In the genomic region with DNA sequence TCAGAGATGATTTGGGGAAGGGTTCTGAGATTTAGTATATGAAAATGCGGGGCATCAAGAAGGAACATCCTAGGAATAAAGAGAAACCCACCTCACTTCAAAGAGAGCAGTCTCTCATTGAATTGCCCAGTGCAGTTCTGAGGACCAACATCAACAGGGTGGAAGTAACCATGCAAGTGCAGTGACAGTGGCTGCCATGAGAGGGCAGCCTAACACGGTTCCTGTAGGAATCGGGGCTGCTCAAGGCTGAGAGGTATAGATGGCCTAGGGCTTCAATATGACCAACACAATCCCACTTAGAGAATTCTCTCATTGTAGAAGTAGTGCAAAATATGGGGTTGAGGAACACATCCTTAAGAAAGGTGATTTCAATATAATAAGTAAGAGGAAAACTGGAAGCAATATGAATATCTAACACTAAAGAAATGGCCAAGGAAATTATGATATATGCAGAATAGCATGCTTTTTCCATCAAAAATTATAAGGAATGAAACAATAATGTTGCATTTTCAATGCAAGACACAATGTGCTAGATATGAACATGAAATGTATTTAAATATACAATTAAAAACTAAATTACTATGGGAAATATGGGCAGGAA, we compare ENCODE assay signal across 8 cellular contexts. TPM values are rescaled to one million over a fixed set of nuclear protein-coding genes. Genes with fewer than 3 reads are reported as not detected.
A peak's percentile ranks its signal among the peaks of the same experiment; 100 is the strongest.
DNase-seq lines count a peak whose midpoint lies in the region; ATAC-seq, FAIRE-seq and TF ChIP-seq lines count a peak whose summit lies in the region.

No MANE protein-coding gene starts in this region.

- peak; percentile 67 for DNase-seq in AG08396 (ENCODE audit: low spot score)
- peak; percentile 48 for DNase-seq in NCI-H226
- DNase-seq in activated CD4-positive, alpha-beta T cell treated with anti-CD3 and anti-CD28 coated beads, Interleukin-2, amount 50 U/mL, for 1 hour, result peak; percentile 47
- peak; percentile 43 to 86 for DNase-seq in H1 (ENCODE audit: low read depth in 1 of 2, low spot score in 2 of 2)
- DNase-seq in mesenchymal stem cell, result peak; percentile 50
- DNase-seq in stimulated activated CD8-positive, alpha-beta memory T cell treated with anti-CD3 and anti-CD28 coated beads, Interleukin-7, amount 100 ng/mL, for 24 hours (ENCODE audit: low read depth), result peak; percentile 12

- peak; percentile 85 to 90 for TF ChIP-seq RAD21 in H1 (IDR thresholded peaks at IDR 0.05 in 1 of 2, conservative IDR thresholded peaks at IDR 0.05 in 1 of 2; ENCODE audit: low read depth in 2 of 2, low read length in 2 of 2)

- FAIRE-seq in H1 (lab: Jason Lieb, UNC), result peak; percentile 92

- H3K9ac ChIP-seq in H1 (replicated peaks in 1 of 4; ENCODE audit: extremely low read depth in 1 of 4, low read depth in 3 of 4, low read length in 3 of 4) (no peak overlapping the region), mesenchymal stem cell (ENCODE audit: low read length) (no peak overlapping the region)

- H2BK15ac ChIP-seq in H1 (ENCODE audit: low read length) (no peak overlapping the region), mesenchymal stem cell (ENCODE audit: low read depth, poor library complexity, severe bottlenecking) (no peak overlapping the region)

- H3K4me3 ChIP-seq in H1 (ENCODE audit: extremely low read depth in 1 of 4, insufficient read depth in 2 of 4, low read depth in 3 of 4, low read length in 4 of 4), result no peak overlapping the region
- H3K4me3 ChIP-seq in mesenchymal stem cell (ENCODE audit: insufficient read depth in 1 of 2, low read depth in 1 of 2, low read length in 2 of 2), result no peak overlapping the region

- TF ChIP-seq CTCF in H1 (IDR thresholded peaks at IDR 0.05; ENCODE audit: control extremely low read depth in 1 of 3, insufficient read depth in 1 of 3, low read depth in 1 of 3, low read length in 3 of 3), result peak; percentile 86 to 95 (median 93)

- H3K4me1 ChIP-seq in H1 (replicated peaks in 1 of 4; ENCODE audit: control insufficient read depth in 3 of 4, insufficient read depth in 4 of 4, low read length in 3 of 4) (no peaks in the 10 kb centered on the region), mesenchymal stem cell (ENCODE audit: control insufficient read depth, insufficient read depth, low read depth, low read length) (no peaks in the 10 kb centered on the region)

- no peak for TF ChIP-seq POLR2A in H1 (IDR thresholded peaks at IDR 0.05; ENCODE audit: control extremely low read depth in 1 of 2, low read depth in 2 of 2, low read length in 2 of 2)

- H4K5ac ChIP-seq in H1 (ENCODE audit: insufficient read length, low read depth, low read length), result no peak overlapping the region

- no peaks in the 10 kb centered on the region for H3K9me3 ChIP-seq in H1 (ENCODE audit: insufficient read depth in 2 of 2, low read depth in 1 of 2, low read length in 1 of 2)
- H3K9me3 ChIP-seq in mesenchymal stem cell (ENCODE audit: control insufficient read depth, low read length), result peaks cover 4% of the 10 kb centered on the region

- no peak overlapping the region for H2BK5ac ChIP-seq in H1 (ENCODE audit: low read depth, low read length)
- H2BK5ac ChIP-seq in mesenchymal stem cell (ENCODE audit: low read depth, low read length, poor library complexity, severe bottlenecking), result no peak overlapping the region

- no peak overlapping the region for H4K8ac ChIP-seq in H1 (ENCODE audit: extremely low read depth, insufficient read depth, low read length)
- no peak overlapping the region for H4K8ac ChIP-seq in mesenchymal stem cell (ENCODE audit: low read length)

- H3K56ac ChIP-seq in H1 (replicated peaks; ENCODE audit: insufficient read length, low read depth, low read length), result no peak overlapping the region

- no peak overlapping the region for H3K23ac ChIP-seq in H1 (ENCODE audit: insufficient read length)
- H3K23ac ChIP-seq in mesenchymal stem cell (ENCODE audit: low read length in 2 of 2), result no peak overlapping the region

- no peak overlapping the region for H2AFZ ChIP-seq in H1 (ENCODE audit: low read length)
- no peak overlapping the region for H2AFZ ChIP-seq in mesenchymal stem cell (ENCODE audit: low read depth, low read length)

- H3K18ac ChIP-seq in H1 (ENCODE audit: extremely low read depth, low read length), result no peak overlapping the region
- H3K18ac ChIP-seq in mesenchymal stem cell (ENCODE audit: low read depth in 1 of 2, low read length in 2 of 2), result no peak overlapping the region

- H4K91ac ChIP-seq in H1 (replicated peaks; ENCODE audit: insufficient read length, low read length) (no peak overlapping the region), mesenchymal stem cell (ENCODE audit: low read length) (no peak overlapping the region)

- H2AK5ac ChIP-seq in H1 (ENCODE audit: low read depth, low read length), result no peak overlapping the region
- H2AK5ac ChIP-seq in mesenchymal stem cell (ENCODE audit: low read length, severe bottlenecking), result no peak overlapping the region

- H3K27ac ChIP-seq in H1 (ENCODE audit: low read depth, low read length) (no peak overlapping the region), mesenchymal stem cell (ENCODE audit: low read length, poor library complexity, severe bottlenecking) (no peak overlapping the region)

- H3K4ac ChIP-seq in H1 (replicated peaks; ENCODE audit: insufficient read length, low read depth, low read length), result no peak overlapping the region
- no peak overlapping the region for H3K4ac ChIP-seq in mesenchymal stem cell (ENCODE audit: low read depth in 1 of 2, low read length in 2 of 2)

- WGBS in H1 (ENCODE audit: extremely low coverage in 1 of 2, insufficient coverage in 1 of 2, insufficient read length in 1 of 2, insufficient replicate concordance in 2 of 2, low coverage in 1 of 2, low lambda C conversion rate in 2 of 2, missing lambda C conversion rate in 1 of 2), 2 experiments, result 7% methylated on average over 3 of the region's 3 CpGs; no CpG with 5 or more reads in 1 of the 2 experiments
- WGBS in mesenchymal stem cell, result no CpG with 5 or more reads among the region's 3 CpGs

- H3K14ac ChIP-seq in H1 (ENCODE audit: insufficient read length), result no peak overlapping the region
- no peak overlapping the region for H3K14ac ChIP-seq in mesenchymal stem cell (ENCODE audit: low read length in 2 of 2)

- H3K27me3 ChIP-seq in H1 (replicated peaks in 1 of 4; ENCODE audit: control insufficient read depth in 3 of 4, extremely low read depth in 1 of 4, insufficient read depth in 3 of 4, low read length in 3 of 4), result peaks cover 0 to 2% (median 0%) of the 10 kb centered on the region in 4 experiments; a peak in 2 of 7 replicates
- H3K27me3 ChIP-seq in mesenchymal stem cell (ENCODE audit: control insufficient read depth in 1 of 2, insufficient read depth in 1 of 2, low read length in 2 of 2), result peaks cover 0 to 24% of the 10 kb centered on the region in 2 experiments

- peak; percentile 97 for ATAC-seq in GM18502 (IDR thresholded peaks at IDR 0.05; ENCODE audit: poor library complexity, unreplicated experiment)
- ATAC-seq in HG02943 (IDR thresholded peaks at IDR 0.05; ENCODE audit: low read depth, unreplicated experiment), result peak; percentile 91

- POLR2A ChIA-PET in H1 (lab: Charles Lee; ENCODE audit: partially characterized antibody), result no interaction called here

- CTCF ChIA-PET in H1 (lab: Charles Lee; ENCODE audit: partially characterized antibody), result interaction anchor here (0.5 to 6.0 kb wide), 13 partner anchors 11 to 385 kb away, joined by 3 to 61 read pairs (median 4); no protein-coding TSS in a partner anchor

- no peak overlapping the region for H2BK20ac ChIP-seq in H1 (ENCODE audit: low read length)

- H3K36me3 ChIP-seq in H1 (ENCODE audit: control insufficient read depth in 2 of 4, insufficient read depth in 4 of 4, low read length in 3 of 4) (no peaks in the 10 kb centered on the region), mesenchymal stem cell (ENCODE audit: control insufficient read depth in 1 of 2, insufficient read depth in 2 of 2, low read depth in 1 of 2, low read length in 2 of 2) (no peaks in the 10 kb centered on the region)

- no peaks in the 10 kb centered on the region for H3K79me1 ChIP-seq in H1 (ENCODE audit: low read depth, low read length)
- no peaks in the 10 kb centered on the region for H3K79me1 ChIP-seq in mesenchymal stem cell (replicated peaks; ENCODE audit: low read length, poor library complexity, severe bottlenecking)

- H3K23me2 ChIP-seq in H1 (ENCODE audit: low read depth, low read length), result no peaks in the 10 kb centered on the region

- H2BK120ac ChIP-seq in H1 (replicated peaks; ENCODE audit: low read depth, low read length), result no peak overlapping the region
- H2BK120ac ChIP-seq in mesenchymal stem cell (ENCODE audit: low read depth, low read length), result no peak overlapping the region

- H2BK12ac ChIP-seq in H1 (ENCODE audit: low read depth, low read length) (no peak overlapping the region), mesenchymal stem cell (ENCODE audit: low read length in 2 of 2) (no peak overlapping the region)

- H3K4me2 ChIP-seq in H1 (ENCODE audit: insufficient read depth in 1 of 2, low read depth in 2 of 2, low read length in 2 of 2) (no peak overlapping the region), mesenchymal stem cell (ENCODE audit: low read length, poor library complexity, severe bottlenecking) (no peak overlapping the region)

- no peaks in the 10 kb centered on the region for H3K79me2 ChIP-seq in H1 (ENCODE audit: control insufficient read depth in 1 of 2, insufficient read depth in 2 of 2, low read length in 2 of 2)

- H4K20me1 ChIP-seq in H1 (replicated peaks in 1 of 2; ENCODE audit: control insufficient read depth in 1 of 2, insufficient read depth in 2 of 2, low read length in 2 of 2), result no peaks in the 10 kb centered on the region

- TF ChIP-seq EP300 in H1 (IDR thresholded peaks at IDR 0.05; ENCODE audit: borderline replicate concordance in 1 of 2, low read depth in 2 of 2, low read length in 2 of 2), result no peak

TF ChIP-seq in H1, 55 proteins besides CTCF, POLR2A, EP300 and RAD21 (continues in another document):
- TF ChIP-seq, protein P1, sequence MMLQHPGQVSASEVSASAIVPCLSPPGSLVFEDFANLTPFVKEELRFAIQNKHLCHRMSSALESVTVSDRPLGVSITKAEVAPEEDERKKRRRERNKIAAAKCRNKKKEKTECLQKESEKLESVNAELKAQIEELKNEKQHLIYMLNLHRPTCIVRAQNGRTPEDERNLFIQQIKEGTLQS (IDR thresholded peaks at IDR 0.05; ENCODE audit: insufficient read depth, low read depth, low read length), result no peak
- TF ChIP-seq CBX5 (IDR thresholded peaks at IDR 0.05; ENCODE audit: low read depth, low read length), result no peak
- TF ChIP-seq SP2 (IDR thresholded peaks at IDR 0.05; ENCODE audit: low read length), result no peak
- no peak for TF ChIP-seq CBX8 (IDR thresholded peaks at IDR 0.05; ENCODE audit: borderline replicate concordance, low read depth, low read length)

RNA-seq across cellular contexts. Expression of gene ARRDC4, which starts 51.1 kb away (rescaled TPM):
- total RNA-seq in H1 (2021; fragmentation: NEBNext Ultra II Directional; extraction: Animal tissue kit (Norgen Biotek cat#: 25700)), result 3.7 and 3.8 TPM in 2 replicates
- 3.5 TPM in 2 replicates for polyA plus RNA-seq in H1 (2011; rRNA removed)
- 5.8 TPM for polyA plus RNA-seq in H1 (2011; cell fraction: cytosol; rRNA removed)
- 3.7 TPM for polyA plus RNA-seq in H1 (2011; cell fraction: nucleus; rRNA removed)
- polyA plus RNA-seq in H1 (2012, experiment 1 of 2), result 2.4 to 3.8 TPM (median 3.4 TPM) in 4 replicates
- 0.34 TPM for polyA plus RNA-seq in H1 (2012, experiment 2 of 2)
- polyA plus RNA-seq in H1 (2013, experiment 1 of 2), result 2.2 TPM
- polyA plus RNA-seq in H1 (2013, experiment 2 of 2), result 2.2 TPM
- 4.4 and 5.6 TPM in 2 replicates for polyA minus RNA-seq in H1 (2011; rRNA and poly(A)+ RNA removed)
- 3.7 TPM for polyA minus RNA-seq in H1 (2011; cell fraction: cytosol; rRNA and poly(A)+ RNA removed)
- 3.9 TPM for polyA minus RNA-seq in H1 (2011; cell fraction: nucleus; rRNA and poly(A)+ RNA removed)
- 11.2 TPM for polyA plus RNA-seq in mesenchymal stem cell (2013, experiment 1 of 2)
- 11.7 TPM for polyA plus RNA-seq in mesenchymal stem cell (2013, experiment 2 of 2)

Comparison
In these comparisons a context has a peak if more than half of its experiments do, and no peak if none do; other contexts are left out.
1. DNase-seq: peak in every context shown above with its lines; median percentile 67 in AG08396; 64 in H1; 50 in mesenchymal stem cell; 48 in NCI-H226; 47 in activated CD4-positive, alpha-beta T cell treated with anti-CD3 and anti-CD28 coated beads, Interleukin-2, amount 50 U/mL, for 1 hour; 12 in stimulated activated CD8-positive, alpha-beta memory T cell treated with anti-CD3 and anti-CD28 coated beads, Interleukin-7, amount 100 ng/mL, for 24 hours.